ENCODE assay signal across 38 cellular contexts in the genomic region with DNA sequence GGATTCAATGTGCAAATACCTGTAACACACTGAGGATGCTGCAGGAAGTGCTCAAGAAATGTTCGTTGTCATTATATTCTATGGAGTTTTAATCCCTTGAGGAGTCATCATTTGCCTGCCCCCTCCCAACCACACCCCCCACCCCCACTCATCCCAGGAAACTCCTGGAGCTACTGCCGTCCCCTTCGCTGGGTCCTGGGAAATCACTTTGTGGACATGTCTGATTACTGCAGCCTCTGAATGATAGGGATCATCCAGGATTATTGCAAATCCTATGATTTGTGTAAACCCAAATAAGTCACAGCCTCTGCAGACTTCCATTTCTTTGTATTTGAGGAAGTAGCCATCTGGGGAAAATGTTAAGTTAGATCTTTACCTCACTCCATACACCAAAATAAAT.
"Had no signal": no experiment of that assay in that cellular context is flagged by ENCODE, and none has a peak within 500 bp of the region (broad histone marks: within the 10 kb centered on the region; RNA-seq: fewer than 3 reads in every experiment).

No MANE protein-coding gene starts in this region.

- H3K9me3 Mint-ChIP-seq: activated CD4-positive, alpha-beta memory T cell treated with anti-CD3 and anti-CD28 coated beads, Interleukin-2, amount 10 ng/mL, durations not matched to agents 7 days and 5 days; activated CD4-positive, alpha-beta T cell treated with anti-CD3 and anti-CD28 coated beads, Interleukin-2, amount 10 ng/mL, durations not matched to agents 7 days and 5 days; activated naive CD4-positive, alpha-beta T cell treated with anti-CD3 and anti-CD28 coated beads, Interleukin-2, amount 10 ng/mL, durations not matched to agents 7 days and 5 days; activated naive CD4-positive, alpha-beta T cell treated with anti-CD3 and anti-CD28 coated beads, Interleukin-2, amount 50 U/mL, for 24 hours; activated naive CD8-positive, alpha-beta T cell treated with anti-CD3 and anti-CD28 coated beads, Interleukin-2, amount 10 ng/mL, durations not matched to agents 7 days and 5 days; activated naive CD8-positive, alpha-beta T cell treated with anti-CD3 and anti-CD28 coated beads, Interleukin-2, amount 50 U/mL, for 24 hours; activated T-cell treated with anti-CD3 and anti-CD28 coated beads, Interleukin-2, amount 50 U/mL, for 24 hours; activated T-helper 2 cell treated with anti-CD3 and anti-CD28 coated beads, Interferon-gamma antibody, Interleukin-2, Interleukin-4, amounts not matched to agents 10 μg/mL and 5 μg/mL and 100 μg/mL, durations not matched to agents 14 hours and 24 hours and 36 hours; brain; central memory CD8-positive, alpha-beta T cell; T-helper 1 cell treated with Interleukin-12 subunit alpha and Interleukin-12 subunit beta and Interleukin-4 antibody, amounts not matched to agents 30 μg/mL and 1 μg/mL, for 36 hours; T-helper 2 cell treated with Interferon-gamma antibody and Interleukin-4, amounts not matched to agents 5 μg/mL and 100 μg/mL, for 36 hours; WTC11 had no signal

- H3K4me3 Mint-ChIP-seq: activated CD4-positive, alpha-beta memory T cell treated with anti-CD3 and anti-CD28 coated beads, Interleukin-2, amount 10 ng/mL, durations not matched to agents 7 days and 5 days; activated CD4-positive, alpha-beta T cell treated with anti-CD3 and anti-CD28 coated beads for 36 hours; activated CD4-positive, alpha-beta T cell treated with anti-CD3 and anti-CD28 coated beads, Interleukin-2, amount 10 ng/mL, durations not matched to agents 7 days and 5 days; activated CD8-positive, alpha-beta T cell treated with anti-CD3 and anti-CD28 coated beads, Interleukin-2, amount 10 ng/mL, durations not matched to agents 7 days and 5 days; activated naive CD4-positive, alpha-beta T cell treated with anti-CD3 and anti-CD28 coated beads, Interleukin-2, amount 10 ng/mL, durations not matched to agents 7 days and 5 days; activated naive CD4-positive, alpha-beta T cell treated with anti-CD3 and anti-CD28 coated beads, Interleukin-2, amount 50 U/mL, for 24 hours; activated naive CD8-positive, alpha-beta T cell; activated naive CD8-positive, alpha-beta T cell treated with anti-CD3 and anti-CD28 coated beads, Interleukin-2, amount 10 ng/mL, durations not matched to agents 7 days and 5 days; activated naive CD8-positive, alpha-beta T cell treated with anti-CD3 and anti-CD28 coated beads, Interleukin-2, amount 50 U/mL, for 24 hours; activated T-cell treated with anti-CD3 and anti-CD28 coated beads, Interleukin-2, amount 50 U/mL, for 24 hours; brain; central memory CD8-positive, alpha-beta T cell; T-helper 1 cell treated with Interleukin-12 subunit alpha and Interleukin-12 subunit beta and Interleukin-4 antibody, amounts not matched to agents 30 μg/mL and 1 μg/mL, for 36 hours; T-helper 2 cell treated with Interferon-gamma antibody and Interleukin-4, amounts not matched to agents 5 μg/mL and 100 μg/mL, for 36 hours; WTC11 had no signal

- H3K36me3 ChIP-seq: ascending aorta, cardiac muscle cell had no signal

- DNase-seq: activated CD4-positive, alpha-beta memory T cell treated with anti-CD3 and anti-CD28 coated beads, Interleukin-2, amount 10 ng/mL, durations not matched to agents 7 days and 5 days; activated CD4-positive, alpha-beta T cell treated with anti-CD3 and anti-CD28 coated beads for 1 hour; activated CD4-positive, alpha-beta T cell treated with anti-CD3 and anti-CD28 coated beads for 36 hours; activated CD4-positive, alpha-beta T cell treated with anti-CD3 and anti-CD28 coated beads for 48 hours; activated CD4-positive, alpha-beta T cell treated with anti-CD3 and anti-CD28 coated beads, Interleukin-2, amount 10 ng/mL, durations not matched to agents 7 days and 5 days; activated CD4-positive, alpha-beta T cell treated with anti-CD3 and anti-CD28 coated beads, Interleukin-2, amount 50 U/mL, for 48 hours; activated CD4-positive, CD25-positive, alpha-beta regulatory T cell; activated CD8-positive, alpha-beta memory T cell treated with anti-CD3 and anti-CD28 coated beads, Interleukin-2, amount 50 U/mL, for 48 hours; activated CD8-positive, alpha-beta T cell treated with anti-CD3 and anti-CD28 coated beads, Interleukin-2, amount 10 ng/mL, durations not matched to agents 7 days and 5 days; activated effector memory CD4-positive, alpha-beta T cell treated with Interleukin-2 at 50 U/mL for 16 hours; activated gamma-delta T cell; activated naive CD4-positive, alpha-beta T cell treated with anti-CD3 and anti-CD28 coated beads, Interleukin-2, amount 10 ng/mL, durations not matched to agents 7 days and 5 days; activated naive CD4-positive, alpha-beta T cell treated with Interleukin-2 at 50 U/mL for 16 hours; activated naive CD8-positive, alpha-beta T cell treated with anti-CD3 and anti-CD28 coated beads, Interleukin-2, amount 10 ng/mL, durations not matched to agents 7 days and 5 days; activated naive CD8-positive, alpha-beta T cell treated with anti-CD3 and anti-CD28 coated beads, Interleukin-2, amount 50 U/mL, for 24 hours; activated T-cell treated with anti-CD3 and anti-CD28 coated beads, Interleukin-2, amount 50 U/mL, for 24 hours; activated T-cell treated with anti-CD3 and anti-CD28 coated beads, Interleukin-2, amount 50 U/mL, for 48 hours; amygdala; anterior cingulate cortex; caudate nucleus; cerebellar nuclear complex; T-helper 1 cell; T-helper 2 cell; T-helper 9 cell had no signal

- H3K36me3 Mint-ChIP-seq: activated naive CD4-positive, alpha-beta T cell treated with anti-CD3 and anti-CD28 coated beads, Interleukin-2, amount 10 ng/mL, durations not matched to agents 7 days and 5 days; activated naive CD4-positive, alpha-beta T cell treated with anti-CD3 and anti-CD28 coated beads, Interleukin-2, amount 50 U/mL, for 24 hours; activated naive CD8-positive, alpha-beta T cell; activated naive CD8-positive, alpha-beta T cell treated with anti-CD3 and anti-CD28 coated beads, Interleukin-2, amount 10 ng/mL, durations not matched to agents 7 days and 5 days; brain; WTC11 had no signal

- H3K4me1 ChIP-seq: ascending aorta had no signal

- H3K9me3 ChIP-seq: ascending aorta had no signal

- FAIRE-seq: bronchial epithelial cell, TTC549 had no signal

- H3K27ac Mint-ChIP-seq: activated CD4-positive, alpha-beta memory T cell treated with anti-CD3 and anti-CD28 coated beads, Interleukin-2, amount 10 ng/mL, durations not matched to agents 7 days and 5 days; activated CD4-positive, alpha-beta T cell treated with anti-CD3 and anti-CD28 coated beads for 36 hours; activated CD4-positive, alpha-beta T cell treated with anti-CD3 and anti-CD28 coated beads, Interleukin-2, amount 10 ng/mL, durations not matched to agents 7 days and 5 days; activated CD8-positive, alpha-beta T cell treated with anti-CD3 and anti-CD28 coated beads, Interleukin-2, amount 10 ng/mL, durations not matched to agents 7 days and 5 days; activated naive CD4-positive, alpha-beta T cell treated with anti-CD3 and anti-CD28 coated beads, Interleukin-2, amount 10 ng/mL, durations not matched to agents 7 days and 5 days; activated naive CD8-positive, alpha-beta T cell treated with anti-CD3 and anti-CD28 coated beads, Interleukin-2, amount 10 ng/mL, durations not matched to agents 7 days and 5 days; activated naive CD8-positive, alpha-beta T cell treated with anti-CD3 and anti-CD28 coated beads, Interleukin-2, amount 50 U/mL, for 24 hours; activated T-cell treated with anti-CD3 and anti-CD28 coated beads, Interleukin-2, amount 50 U/mL, for 24 hours; activated T-helper 2 cell treated with anti-CD3 and anti-CD28 coated beads, Interferon-gamma antibody, Interleukin-2, Interleukin-4, amounts not matched to agents 10 μg/mL and 5 μg/mL and 100 μg/mL, durations not matched to agents 14 hours and 24 hours and 36 hours; brain; T-helper 1 cell treated with Interleukin-12 subunit alpha and Interleukin-12 subunit beta and Interleukin-4 antibody, amounts not matched to agents 30 μg/mL and 1 μg/mL, for 36 hours; T-helper 2 cell treated with Interferon-gamma antibody and Interleukin-4, amounts not matched to agents 5 μg/mL and 100 μg/mL, for 36 hours; WTC11 had no signal

- H3K4me1 Mint-ChIP-seq: activated CD4-positive, alpha-beta memory T cell treated with anti-CD3 and anti-CD28 coated beads, Interleukin-2, amount 10 ng/mL, durations not matched to agents 7 days and 5 days; activated CD4-positive, alpha-beta T cell treated with anti-CD3 and anti-CD28 coated beads for 36 hours; activated CD4-positive, alpha-beta T cell treated with anti-CD3 and anti-CD28 coated beads, Interleukin-2, amount 10 ng/mL, durations not matched to agents 7 days and 5 days; activated naive CD4-positive, alpha-beta T cell treated with anti-CD3 and anti-CD28 coated beads, Interleukin-2, amount 10 ng/mL, durations not matched to agents 7 days and 5 days; activated naive CD4-positive, alpha-beta T cell treated with anti-CD3 and anti-CD28 coated beads, Interleukin-2, amount 50 U/mL, for 24 hours; activated naive CD8-positive, alpha-beta T cell treated with anti-CD3 and anti-CD28 coated beads, Interleukin-2, amount 10 ng/mL, durations not matched to agents 7 days and 5 days; activated naive CD8-positive, alpha-beta T cell treated with anti-CD3 and anti-CD28 coated beads, Interleukin-2, amount 50 U/mL, for 24 hours; central memory CD8-positive, alpha-beta T cell; WTC11 had no signal

- H3K4me3 ChIP-seq: ascending aorta, cardiac muscle cell had no signal

- ATAC-seq: activated CD4-positive, alpha-beta T cell treated with anti-CD3 and anti-CD28 coated beads for 36 hours; activated CD4-positive, CD25-positive, alpha-beta regulatory T cell treated with anti-CD3 and anti-CD28 coated beads, Interleukin-2, amount 50 U/mL, for 24 hours; activated CD8-positive, alpha-beta T cell treated with anti-CD3 and anti-CD28 coated beads, Interleukin-2, amount 10 ng/mL, durations not matched to agents 7 days and 5 days; activated naive CD8-positive, alpha-beta T cell treated with anti-CD3 and anti-CD28 coated beads, Interleukin-2, amount 50 U/mL, for 24 hours; WTC11 had no signal

- H3K27ac ChIP-seq: ascending aorta, cardiac muscle cell, VCaP had no signal

- H3K27me3 ChIP-seq: ascending aorta had no signal
